23 cellular contexts compared by ENCODE assay signal in the genomic region with DNA sequence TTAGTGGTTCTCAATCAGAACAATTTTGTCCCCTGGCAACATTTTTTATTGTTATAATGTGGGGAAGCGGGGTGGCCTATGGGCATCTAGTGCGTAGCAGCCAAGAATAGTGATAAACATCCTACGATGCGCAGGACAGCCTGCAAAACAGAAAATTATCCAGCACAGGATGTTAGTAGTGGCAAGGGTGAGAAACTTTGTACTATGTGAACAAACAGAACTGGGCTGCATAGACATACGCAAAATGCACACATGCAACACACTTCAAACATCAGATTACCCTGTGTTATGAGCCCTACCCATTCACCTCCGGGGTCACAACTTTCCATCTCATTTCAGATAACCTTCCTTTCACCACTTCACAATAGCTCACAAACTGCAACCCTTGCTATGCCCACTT. TPM values are rescaled to one million over a fixed set of nuclear protein-coding genes. Genes with fewer than 3 reads are reported as not detected.
DNase-seq lines count a peak whose midpoint lies in the region; ATAC-seq and TF ChIP-seq lines count a peak whose summit lies in the region.
"Had no signal": no experiment of that assay in that cellular context is flagged by ENCODE, and none has a peak within 500 bp of the region (broad histone marks: within the 10 kb centered on the region; RNA-seq: fewer than 3 reads in every experiment).

No MANE protein-coding gene starts in this region.

- no peaks in the 10 kb centered on the region for H3K27me3 ChIP-seq in Loucy (ENCODE audit: insufficient read depth, low read length, poor library complexity, severe bottlenecking)
- H3K27me3 ChIP-seq in colonic mucosa: no peaks in the 10 kb centered on the region
- H3K27me3 ChIP-seq in MM.1S (replicated peaks; ENCODE audit: insufficient read depth, low read length): no peaks in the 10 kb centered on the region
- H3K27me3 ChIP-seq: BE2C had no signal

- H3K79me2 ChIP-seq in Loucy (ENCODE audit: insufficient read depth, low read length): peaks cover 24% of the 10 kb centered on the region
- H3K79me2 ChIP-seq in MM.1S (ENCODE audit: low read length): peaks cover 13% of the 10 kb centered on the region

- H2AFZ ChIP-seq in Loucy (ENCODE audit: low read length) (no peak overlapping the region), MM.1S (ENCODE audit: low read length) (no peak overlapping the region)
- H2AFZ ChIP-seq: GM23248 had no signal

- H3K27ac ChIP-seq in caudate nucleus (ENCODE audit: low read depth, low read length) (no peak overlapping the region), colonic mucosa (no peak overlapping the region), MM.1S (ENCODE audit: low read length) (no peak overlapping the region)
- H3K27ac ChIP-seq: A549, GM23248 had no signal

- H3K27ac Mint-ChIP-seq in activated naive CD8-positive, alpha-beta T cell: no peak overlapping the region
- H3K27ac Mint-ChIP-seq in activated naive CD8-positive, alpha-beta T cell treated with anti-CD3 and anti-CD28 coated beads, Interleukin-2, amount 50 U/mL, for 24 hours: no peak overlapping the region
- H3K27ac Mint-ChIP-seq in naive thymus-derived CD8-positive, alpha-beta T cell: peak overlapping the region in 8 of 10 donors; percentile 1 to 83 (median 40)

- H4K20me1 ChIP-seq in Loucy (ENCODE audit: insufficient read depth, low read length, poor library complexity, severe bottlenecking): no peaks in the 10 kb centered on the region
- no peaks in the 10 kb centered on the region for H4K20me1 ChIP-seq in MM.1S (ENCODE audit: insufficient read depth, low read length)

- POLR2A ChIA-PET in naive thymus-derived CD8-positive, alpha-beta T cell (lab: Charles Lee): interaction anchor here (0.7 to 1.2 kb wide), 2 partner anchors 61 to 382 kb away, joined by 4 to 8 read pairs; no protein-coding TSS in a partner anchor

- H3K4me1 Mint-ChIP-seq in activated naive CD8-positive, alpha-beta T cell (ENCODE audit: low read depth): peaks cover 32% of the 10 kb centered on the region
- peaks cover 22% of the 10 kb centered on the region for H3K4me1 Mint-ChIP-seq in activated naive CD8-positive, alpha-beta T cell treated with anti-CD3 and anti-CD28 coated beads, Interleukin-2, amount 50 U/mL, for 24 hours
- peaks cover 18 to 54% (median 38%) of the 10 kb centered on the region in 4 donors for H3K4me1 Mint-ChIP-seq in naive thymus-derived CD8-positive, alpha-beta T cell

- H3K27me3 Mint-ChIP-seq in activated naive CD8-positive, alpha-beta T cell: no peaks in the 10 kb centered on the region
- H3K27me3 Mint-ChIP-seq in activated naive CD8-positive, alpha-beta T cell treated with anti-CD3 and anti-CD28 coated beads, Interleukin-2, amount 50 U/mL, for 24 hours: no peaks in the 10 kb centered on the region
- no peaks in the 10 kb centered on the region for H3K27me3 Mint-ChIP-seq in naive thymus-derived CD8-positive, alpha-beta T cell
- H3K27me3 Mint-ChIP-seq: CD4-positive, alpha-beta memory T cell had no signal

- H3K9me2 ChIP-seq in Loucy (replicated peaks; ENCODE audit: low read depth, low read length): no peaks in the 10 kb centered on the region
- no peaks in the 10 kb centered on the region for H3K9me2 ChIP-seq in MM.1S (replicated peaks; ENCODE audit: insufficient read depth, low read length)

- H3K4me2 ChIP-seq in Loucy (ENCODE audit: low read depth, low read length, poor library complexity, severe bottlenecking): peak overlapping the region; percentile 3
- H3K4me2 ChIP-seq in MM.1S (ENCODE audit: low read depth, low read length): no peak overlapping the region
- H3K4me2 ChIP-seq: A549 had no signal

- H3K4me3 ChIP-seq in Loucy (ENCODE audit: low read length, poor library complexity, severe bottlenecking): no peak overlapping the region
- no peak overlapping the region for H3K4me3 ChIP-seq in colonic mucosa
- H3K4me3 ChIP-seq in MM.1S (ENCODE audit: low read length): no peak overlapping the region
- H3K4me3 ChIP-seq: A549, GM23248, HAP-1 had no signal

- TF ChIP-seq CTCF in Loucy (conservative IDR thresholded peaks at IDR 0.05; ENCODE audit: low read length) (no peak), colonic mucosa (IDR thresholded peaks at IDR 0.05) (no peak), MM.1S (IDR thresholded peaks at IDR 0.05; ENCODE audit: low read length) (no peak)

- DNase-seq in activated naive CD8-positive, alpha-beta T cell treated with anti-CD3 and anti-CD28 coated beads, Interleukin-2, amount 50 U/mL, for 24 hours: no peak
- DNase-seq in naive thymus-derived CD8-positive, alpha-beta T cell: peak in 2 of 10 donors; percentile 9 to 12
- DNase-seq in caudate nucleus (lab: John Stamatoyannopoulos, UW): no peak
- no peak for DNase-seq in colonic mucosa
- no peak for DNase-seq in MM.1S
- DNase-seq: BE2C; Calu3; CD4-positive, alpha-beta memory T cell; DMS153; GM23248; KG1; MV-4-11; NCI-H1105 treated with DMSO at 0.1 percent for 48 hours; NCI-H2029 treated with DMSO at 0.1 percent for 48 hours; NCI-H2171; NCI-H524 treated with DMSO at 0.1 percent for 48 hours; NCI-H82 had no signal

- peaks cover 9% of the 10 kb centered on the region for H3K36me3 Mint-ChIP-seq in activated naive CD8-positive, alpha-beta T cell
- peaks cover 27% of the 10 kb centered on the region for H3K36me3 Mint-ChIP-seq in activated naive CD8-positive, alpha-beta T cell treated with anti-CD3 and anti-CD28 coated beads, Interleukin-2, amount 50 U/mL, for 24 hours (ENCODE audit: low read depth)
- H3K36me3 Mint-ChIP-seq in naive thymus-derived CD8-positive, alpha-beta T cell: peaks cover 0 to 16% (median 10%) of the 10 kb centered on the region in 3 donors

- no peaks in the 10 kb centered on the region for H3F3A ChIP-seq in Loucy (ENCODE audit: low read depth)
- H3F3A ChIP-seq in MM.1S (ENCODE audit: insufficient read depth, low read length): no peaks in the 10 kb centered on the region

- no peak overlapping the region for H3K9ac ChIP-seq in Loucy (ENCODE audit: low read depth, low read length, poor library complexity, severe bottlenecking)
- H3K9ac ChIP-seq in colonic mucosa (ENCODE audit: low read depth in 2 of 2, low read length in 2 of 2): no peak overlapping the region
- no peak overlapping the region for H3K9ac ChIP-seq in MM.1S (ENCODE audit: low read length)
- H3K9ac ChIP-seq: GM23248 had no signal

- H3K36me3 ChIP-seq in Loucy (ENCODE audit: insufficient read depth, low read length) (no peaks in the 10 kb centered on the region), colonic mucosa (no peaks in the 10 kb centered on the region), MM.1S (replicated peaks; ENCODE audit: insufficient read depth, low read length) (no peaks in the 10 kb centered on the region)
- H3K36me3 ChIP-seq: HAP-1 had no signal

- no peak for ATAC-seq in activated naive CD8-positive, alpha-beta T cell treated with anti-CD3 and anti-CD28 coated beads, Interleukin-2, amount 50 U/mL, for 24 hours
- ATAC-seq in naive thymus-derived CD8-positive, alpha-beta T cell: no peak
- ATAC-seq: A549, Panc1, SK-N-SH treated with all-trans-retinoic acid at 6 μM for 48 hours had no signal

- peak overlapping the region; percentile 32 for H3K4me3 Mint-ChIP-seq in activated naive CD8-positive, alpha-beta T cell
- H3K4me3 Mint-ChIP-seq in activated naive CD8-positive, alpha-beta T cell treated with anti-CD3 and anti-CD28 coated beads, Interleukin-2, amount 50 U/mL, for 24 hours: no peak overlapping the region
- peak overlapping the region in 7 of 10 donors; percentile 1 to 69 (median 12) for H3K4me3 Mint-ChIP-seq in naive thymus-derived CD8-positive, alpha-beta T cell

- H3K9me3 ChIP-seq in Loucy (ENCODE audit: insufficient read depth, low read depth, low read length) (peaks cover 4% of the 10 kb centered on the region; the same call in 1 of the 2 replicates), colonic mucosa (no peaks in the 10 kb centered on the region), MM.1S (replicated peaks; ENCODE audit: insufficient read depth, low read length) (no peaks in the 10 kb centered on the region)
- H3K9me3 ChIP-seq: BE2C had no signal

- intact Hi-C loops in colonic mucosa (cut with DNase I): no loop called here

- peaks cover 3% of the 10 kb centered on the region for H3K4me1 ChIP-seq in Loucy (ENCODE audit: insufficient read depth, low read length, poor library complexity, severe bottlenecking)
- peaks cover 3% of the 10 kb centered on the region for H3K4me1 ChIP-seq in colonic mucosa
- H3K4me1 ChIP-seq in MM.1S (ENCODE audit: low read length): no peaks in the 10 kb centered on the region
- H3K4me1 ChIP-seq: BE2C had no signal

- peaks cover 5% of the 10 kb centered on the region for H3K9me3 Mint-ChIP-seq in activated naive CD8-positive, alpha-beta T cell (ENCODE audit: low read depth)
- peaks cover 4% of the 10 kb centered on the region for H3K9me3 Mint-ChIP-seq in activated naive CD8-positive, alpha-beta T cell treated with anti-CD3 and anti-CD28 coated beads, Interleukin-2, amount 50 U/mL, for 24 hours
- peaks cover 0 to 4% (median 0%) of the 10 kb centered on the region in 9 donors for H3K9me3 Mint-ChIP-seq in naive thymus-derived CD8-positive, alpha-beta T cell
- H3K9me3 Mint-ChIP-seq: CD4-positive, alpha-beta memory T cell had no signal

RNA-seq across cellular contexts. Expression of a gene that starts 3.2 kb away (rescaled TPM):
- total RNA-seq in naive thymus-derived CD8-positive, alpha-beta T cell: 10 to 100 TPM; 16.3 to 17.6 TPM
- 10 to 100 TPM in 1 of 3 donors, 1 to 10 TPM in 2; 5.9 to 18.4 (median 8.8) TPM for polyA plus RNA-seq in naive thymus-derived CD8-positive, alpha-beta T cell
- total RNA-seq in colonic mucosa: 1 to 10 TPM; 4.8 to 5.4 TPM

RNA-seq across cellular contexts. Expression of a gene that starts 38.8 kb away (rescaled TPM):
- total RNA-seq in naive thymus-derived CD8-positive, alpha-beta T cell: 1 to 10 TPM; 2.7 to 3.8 TPM
- 1 to 10 TPM in 2 of 3 donors, under 1 TPM in 1; 0.65 to 1.8 (median 1.0) TPM for polyA plus RNA-seq in naive thymus-derived CD8-positive, alpha-beta T cell
- total RNA-seq in colonic mucosa: 1 to 10 TPM in 1 of 2 donors, under 1 TPM in 1; 0.96 to 1.0 TPM

RNA-seq across cellular contexts. Expression of a gene that starts 59.1 kb away (rescaled TPM):
- total RNA-seq in naive thymus-derived CD8-positive, alpha-beta T cell: 10 to 100 TPM; 43.2 to 44.8 TPM
- 10 to 100 TPM; 80.3 to 94.0 (median 89.5) TPM for polyA plus RNA-seq in naive thymus-derived CD8-positive, alpha-beta T cell
- 100 to 1,000 TPM; 218 to 485 TPM for total RNA-seq in colonic mucosa

RNA-seq across cellular contexts. Expression of a gene that starts 59.9 kb away (rescaled TPM):
- total RNA-seq in naive thymus-derived CD8-positive, alpha-beta T cell: 10 to 100 TPM; 25.7 to 29.0 TPM
- 1 to 10 TPM; 6.9 to 9.7 (median 7.6) TPM for polyA plus RNA-seq in naive thymus-derived CD8-positive, alpha-beta T cell
- total RNA-seq in colonic mucosa: 10 to 100 TPM; 10.2 to 12.3 TPM

Comparison
In these comparisons a context has a peak if more than half of its experiments do, and no peak if none do; other contexts are left out.
1. H3K27ac Mint-ChIP-seq: peak in naive thymus-derived CD8-positive, alpha-beta T cell (8 of 10); none in activated naive CD8-positive, alpha-beta T cell (single experiment) and activated naive CD8-positive, alpha-beta T cell treated with anti-CD3 and anti-CD28 coated beads, Interleukin-2, amount 50 U/mL, for 24 hours (single experiment).
2. RNA of a gene that starts 59.1 kb away (total RNA-seq): 218 to 485 TPM in colonic mucosa; 43.2 to 44.8 TPM in naive thymus-derived CD8-positive, alpha-beta T cell; every median in the first group is over 4 times any median in the second.